Comparison of ENCODE assay signal across 9 cellular contexts in genomic region chr1:111737216-111738132, GRCh38. TPM values are rescaled to one million over a fixed set of nuclear protein-coding genes. Genes with fewer than 3 reads are reported as not detected.
DNase-seq lines count a peak whose midpoint lies in the region; ATAC-seq and TF ChIP-seq lines count a peak whose summit lies in the region.
"Had no signal": no experiment of that assay in that cellular context is flagged by ENCODE, and none has a peak within 500 bp of the region (broad histone marks: within the 10 kb centered on the region; RNA-seq: fewer than 3 reads in every experiment).

No MANE protein-coding gene starts in this region.

- peak overlapping the region; percentile 90 for H3K9ac ChIP-seq in Loucy (ENCODE audit: low read depth, low read length, poor library complexity, severe bottlenecking)
- H3K9ac ChIP-seq in neural cell (ENCODE audit: low read length) = peak overlapping the region; percentile 73

- DNase-seq in CD4-positive, alpha-beta T cell = no peak
- DNase-seq in dermis blood vessel endothelial cell = peak; percentile 51
- DNase-seq in CD1c-positive myeloid dendritic cell (ENCODE audit: extremely low spot score) = no peak
- DNase-seq in sciatic nerve (ENCODE audit: low spot score) = no peak
- DNase-seq in NCI-H1436 treated with DMSO at 0.1 percent for 48 hours (lab: John Stamatoyannopoulos, UW) = no peak
- no peak for DNase-seq in NCI-H128 (lab: John Stamatoyannopoulos, UW; ENCODE audit: unreplicated experiment)

- peaks cover 21% of the 10 kb centered on the region for H3K4me1 Mint-ChIP-seq in CD4-positive, alpha-beta T cell (ENCODE audit: low read depth)

- no peaks in the 10 kb centered on the region for H3K36me3 Mint-ChIP-seq in CD4-positive, alpha-beta T cell (ENCODE audit: low read depth)

- POLR2A ChIA-PET in CD4-positive, alpha-beta T cell (lab: Charles Lee) = interaction anchor here (1.1 to 3.1 kb wide), 3 partner anchors 17 to 23 kb away, joined by 3 to 21 read pairs (median 5); partner anchors contain the start of gene DDX20

- peak overlapping the region; percentile 94 for H3K4me2 ChIP-seq in Loucy (ENCODE audit: low read depth, low read length, poor library complexity, severe bottlenecking)
- no peak overlapping the region for H3K4me2 ChIP-seq in neural cell (ENCODE audit: low read length)

- H3F3A ChIP-seq in Loucy (ENCODE audit: low read depth) = no peaks in the 10 kb centered on the region
- no peaks in the 10 kb centered on the region for H3F3A ChIP-seq in neural cell (ENCODE audit: insufficient read depth, low read length, poor library complexity, severe bottlenecking)

- CTCF ChIA-PET in CD4-positive, alpha-beta T cell (lab: Charles Lee) = interaction anchor here (1.2 to 3.8 kb wide), 4 partner anchors 17 to 229 kb away, joined by 3 to 20 read pairs (median 8); no protein-coding TSS in a partner anchor

- no peaks in the 10 kb centered on the region for H3K9me3 ChIP-seq in CD4-positive, alpha-beta T cell (ENCODE audit: control insufficient read depth, low read length)
- H3K9me3 ChIP-seq in Loucy (ENCODE audit: insufficient read depth, low read depth, low read length) = no peaks in the 10 kb centered on the region
- H3K9me3 ChIP-seq in neural cell (ENCODE audit: low read length) = no peaks in the 10 kb centered on the region
- H3K9me3 ChIP-seq: pancreas had no signal

- H3K27ac ChIP-seq in CD4-positive, alpha-beta T cell (ENCODE audit: low read depth, low read length) = no peak overlapping the region
- H3K27ac ChIP-seq in neural cell (ENCODE audit: low read length) = no peak overlapping the region

- peaks cover 36% of the 10 kb centered on the region for H3K27me3 ChIP-seq in CD4-positive, alpha-beta T cell (ENCODE audit: control insufficient read depth, insufficient read depth, low read length)
- no peaks in the 10 kb centered on the region for H3K27me3 ChIP-seq in Loucy (ENCODE audit: insufficient read depth, low read length, poor library complexity, severe bottlenecking)
- H3K27me3 ChIP-seq in neural cell (ENCODE audit: insufficient read depth, low read depth, low read length) = peaks cover 3% of the 10 kb centered on the region
- H3K27me3 ChIP-seq: pancreas had no signal

- H3K36me3 ChIP-seq in Loucy (ENCODE audit: insufficient read depth, low read length) (no peaks in the 10 kb centered on the region), neural cell (ENCODE audit: insufficient read depth, low read length) (no peaks in the 10 kb centered on the region)
- H3K36me3 ChIP-seq: pancreas had no signal

- no peaks in the 10 kb centered on the region for H3K9me3 Mint-ChIP-seq in CD4-positive, alpha-beta T cell

- TF ChIP-seq EP300 in neural cell (conservative IDR thresholded peaks at IDR 0.05; ENCODE audit: poor library complexity, severe bottlenecking) = no peak

- peak overlapping the region; percentile 77 for H3K4me3 Mint-ChIP-seq in CD4-positive, alpha-beta T cell

- H3K9me2 ChIP-seq in Loucy (replicated peaks; ENCODE audit: low read depth, low read length) (no peaks in the 10 kb centered on the region), neural cell (ENCODE audit: insufficient read depth, low read length) (no peaks in the 10 kb centered on the region)

- H3K79me2 ChIP-seq in Loucy (ENCODE audit: insufficient read depth, low read length) (no peaks in the 10 kb centered on the region), neural cell (replicated peaks; ENCODE audit: insufficient read depth, low read length) (no peaks in the 10 kb centered on the region)

- H2AFZ ChIP-seq in Loucy (ENCODE audit: low read length) (peak overlapping the region; percentile 95), neural cell (ENCODE audit: low read depth, low read length) (no peak overlapping the region)

- H4K20me1 ChIP-seq in Loucy (ENCODE audit: insufficient read depth, low read length, poor library complexity, severe bottlenecking) (no peaks in the 10 kb centered on the region), neural cell (ENCODE audit: insufficient read depth) (no peaks in the 10 kb centered on the region)

- peak overlapping the region; percentile 81 for H3K4me3 ChIP-seq in Loucy (ENCODE audit: low read length, poor library complexity, severe bottlenecking)
- H3K4me3 ChIP-seq in neural cell (ENCODE audit: low read length) = peak overlapping the region; percentile 86

- TF ChIP-seq CTCF in CD4-positive, alpha-beta T cell (IDR thresholded peaks at IDR 0.05) = no peak
- TF ChIP-seq CTCF in Loucy (conservative IDR thresholded peaks at IDR 0.05; ENCODE audit: low read length) (no peak), neural cell (IDR thresholded peaks at IDR 0.05; ENCODE audit: poor library complexity, severe bottlenecking) (no peak)

- ATAC-seq in CD4-positive, alpha-beta T cell (ENCODE audit: poor library complexity) = no peak
- no peak for ATAC-seq in sciatic nerve

- H3K4me1 ChIP-seq in Loucy (ENCODE audit: insufficient read depth, low read length, poor library complexity, severe bottlenecking) = peaks cover 30% of the 10 kb centered on the region
- H3K4me1 ChIP-seq: pancreas had no signal

- H3K27me3 Mint-ChIP-seq in CD4-positive, alpha-beta T cell = peaks cover 32% of the 10 kb centered on the region

- no peak for TF ChIP-seq RAD21 in neural cell (conservative IDR thresholded peaks at IDR 0.05)

- no peak overlapping the region for H3K27ac Mint-ChIP-seq in CD4-positive, alpha-beta T cell

- intact Hi-C loops in CD4-positive, alpha-beta T cell (cut with DNase I, micrococcal nuclease) = loop anchor here in 1 of 2 experiments (2.0 kb wide), 1 partner anchor 15 kb away; no protein-coding TSS in a partner anchor
- intact Hi-C loops in sciatic nerve (cut with DNase I) = no loop called here

TF ChIP-seq in neural cell, 6 proteins besides CTCF, POLR2A, EP300 and RAD21:
- TF ChIP-seq EZH2 (IDR thresholded peaks at IDR 0.05; ENCODE audit: borderline replicate concordance, insufficient read depth, low read length, poor library complexity, severe bottlenecking) (no peak), TAF1 (IDR thresholded peaks at IDR 0.05; ENCODE audit: low read depth) (no peak), POLR2AphosphoS5 (IDR thresholded peaks at IDR 0.05) (no peak), SMC3 (conservative IDR thresholded peaks at IDR 0.05; ENCODE audit: poor library complexity) (no peak), MXI1 (conservative IDR thresholded peaks at IDR 0.05; ENCODE audit: poor library complexity, severe bottlenecking) (no peak)
- TF ChIP-seq, protein P1, sequence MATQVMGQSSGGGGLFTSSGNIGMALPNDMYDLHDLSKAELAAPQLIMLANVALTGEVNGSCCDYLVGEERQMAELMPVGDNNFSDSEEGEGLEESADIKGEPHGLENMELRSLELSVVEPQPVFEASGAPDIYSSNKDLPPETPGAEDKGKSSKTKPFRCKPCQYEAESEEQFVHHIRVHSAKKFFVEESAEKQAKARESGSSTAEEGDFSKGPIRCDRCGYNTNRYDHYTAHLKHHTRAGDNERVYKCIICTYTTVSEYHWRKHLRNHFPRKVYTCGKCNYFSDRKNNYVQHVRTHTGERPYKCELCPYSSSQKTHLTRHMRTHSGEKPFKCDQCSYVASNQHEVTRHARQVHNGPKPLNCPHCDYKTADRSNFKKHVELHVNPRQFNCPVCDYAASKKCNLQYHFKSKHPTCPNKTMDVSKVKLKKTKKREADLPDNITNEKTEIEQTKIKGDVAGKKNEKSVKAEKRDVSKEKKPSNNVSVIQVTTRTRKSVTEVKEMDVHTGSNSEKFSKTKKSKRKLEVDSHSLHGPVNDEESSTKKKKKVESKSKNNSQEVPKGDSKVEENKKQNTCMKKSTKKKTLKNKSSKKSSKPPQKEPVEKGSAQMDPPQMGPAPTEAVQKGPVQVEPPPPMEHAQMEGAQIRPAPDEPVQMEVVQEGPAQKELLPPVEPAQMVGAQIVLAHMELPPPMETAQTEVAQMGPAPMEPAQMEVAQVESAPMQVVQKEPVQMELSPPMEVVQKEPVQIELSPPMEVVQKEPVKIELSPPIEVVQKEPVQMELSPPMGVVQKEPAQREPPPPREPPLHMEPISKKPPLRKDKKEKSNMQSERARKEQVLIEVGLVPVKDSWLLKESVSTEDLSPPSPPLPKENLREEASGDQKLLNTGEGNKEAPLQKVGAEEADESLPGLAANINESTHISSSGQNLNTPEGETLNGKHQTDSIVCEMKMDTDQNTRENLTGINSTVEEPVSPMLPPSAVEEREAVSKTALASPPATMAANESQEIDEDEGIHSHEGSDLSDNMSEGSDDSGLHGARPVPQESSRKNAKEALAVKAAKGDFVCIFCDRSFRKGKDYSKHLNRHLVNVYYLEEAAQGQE (IDR thresholded peaks at IDR 0.05; ENCODE audit: borderline replicate concordance) = no peak

RNA-seq across cellular contexts. Expression of gene INKA2, which starts 1.7 kb away (rescaled TPM):
- total RNA-seq in CD4-positive, alpha-beta T cell = under 1 TPM in 1 of 2 experiments, not detected in 1; 0.27 TPM
- total RNA-seq in dermis blood vessel endothelial cell (9.7 and 12.2 TPM in 2 replicates), sciatic nerve (17.9 TPM)
- 0.77 and 0.84 TPM in 2 replicates for polyA plus RNA-seq in neural cell
- polyA minus RNA-seq in neural cell = 1.5 and 1.6 TPM in 2 replicates

RNA-seq across cellular contexts. Expression of gene DDX20, which starts 18.2 kb away (rescaled TPM):
- total RNA-seq in CD4-positive, alpha-beta T cell = 10 to 100 TPM; 27.2 to 27.4 TPM
- total RNA-seq in dermis blood vessel endothelial cell = 25.6 and 28.1 TPM in 2 replicates
- 26.5 and 30.0 TPM in 2 replicates for polyA plus RNA-seq in neural cell
- polyA minus RNA-seq in neural cell = 37.5 and 40.5 TPM in 2 replicates
- total RNA-seq in sciatic nerve = 9.7 TPM
